In the genomic region with DNA sequence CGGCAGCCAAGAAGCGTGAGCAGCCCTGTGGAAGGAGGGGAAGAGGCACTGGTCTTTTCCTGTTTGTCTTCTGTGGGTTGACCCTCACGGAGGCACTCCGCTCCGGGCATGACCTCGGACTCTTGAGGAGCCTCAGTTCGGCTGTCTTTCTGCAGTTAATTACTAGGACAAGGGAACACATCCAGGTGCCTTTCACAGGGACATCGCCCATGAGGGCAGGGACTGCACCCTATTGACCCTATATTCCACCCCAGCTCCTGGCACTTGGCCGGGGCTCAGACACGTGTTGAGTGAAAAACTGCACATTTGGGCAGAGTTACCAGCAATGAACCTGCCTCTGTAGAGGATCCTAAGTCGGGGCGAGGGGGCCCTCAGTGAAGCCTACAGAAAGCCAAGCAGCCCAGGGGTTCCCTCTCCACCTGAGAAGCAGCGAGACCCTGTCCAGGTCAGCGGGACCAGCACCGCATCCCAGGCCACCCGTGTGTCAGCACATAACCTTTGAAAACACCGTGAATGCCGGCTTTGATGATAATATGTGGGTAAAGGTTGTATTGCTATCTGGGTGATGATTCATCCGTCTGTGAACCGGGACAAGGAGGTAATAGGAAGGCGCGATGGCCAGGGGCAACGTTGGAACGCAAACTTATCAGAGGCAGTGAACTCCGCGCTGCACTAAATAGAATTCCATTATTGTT, we compare ENCODE assay signal across 1 cellular context.
TF ChIP-seq lines count a peak whose summit lies in the region.

No MANE protein-coding gene starts in this region.

TF ChIP-seq in HCT116, 20 proteins besides CTCF, POLR2A, EP300 and RAD21 (continued from another document):
- TF ChIP-seq, protein P1, sequence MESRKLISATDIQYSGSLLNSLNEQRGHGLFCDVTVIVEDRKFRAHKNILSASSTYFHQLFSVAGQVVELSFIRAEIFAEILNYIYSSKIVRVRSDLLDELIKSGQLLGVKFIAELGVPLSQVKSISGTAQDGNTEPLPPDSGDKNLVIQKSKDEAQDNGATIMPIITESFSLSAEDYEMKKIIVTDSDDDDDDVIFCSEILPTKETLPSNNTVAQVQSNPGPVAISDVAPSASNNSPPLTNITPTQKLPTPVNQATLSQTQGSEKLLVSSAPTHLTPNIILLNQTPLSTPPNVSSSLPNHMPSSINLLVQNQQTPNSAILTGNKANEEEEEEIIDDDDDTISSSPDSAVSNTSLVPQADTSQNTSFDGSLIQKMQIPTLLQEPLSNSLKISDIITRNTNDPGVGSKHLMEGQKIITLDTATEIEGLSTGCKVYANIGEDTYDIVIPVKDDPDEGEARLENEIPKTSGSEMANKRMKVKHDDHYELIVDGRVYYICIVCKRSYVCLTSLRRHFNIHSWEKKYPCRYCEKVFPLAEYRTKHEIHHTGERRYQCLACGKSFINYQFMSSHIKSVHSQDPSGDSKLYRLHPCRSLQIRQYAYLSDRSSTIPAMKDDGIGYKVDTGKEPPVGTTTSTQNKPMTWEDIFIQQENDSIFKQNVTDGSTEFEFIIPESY (IDR thresholded peaks at IDR 0.05; ENCODE audit: extremely low read depth, insufficient replicate concordance, low read length): no peak
- no peak for TF ChIP-seq ATF3 (IDR thresholded peaks at IDR 0.05)
- TF ChIP-seq REST (IDR thresholded peaks at IDR 0.05; ENCODE audit: low read depth): no peak
- TF ChIP-seq TCF7L2 (IDR thresholded peaks at IDR 0.05; ENCODE audit: borderline replicate concordance, extremely low read depth, insufficient read depth, insufficient read length): peak; percentile 57
- TF ChIP-seq POLR2AphosphoS5 (IDR thresholded peaks at IDR 0.05; ENCODE audit: low read depth, low read length): no peak
- no peak for TF ChIP-seq CEBPB (IDR thresholded peaks at IDR 0.05; ENCODE audit: low read depth)
